ENCODE assay signal across 1 cellular context in the genomic region with DNA sequence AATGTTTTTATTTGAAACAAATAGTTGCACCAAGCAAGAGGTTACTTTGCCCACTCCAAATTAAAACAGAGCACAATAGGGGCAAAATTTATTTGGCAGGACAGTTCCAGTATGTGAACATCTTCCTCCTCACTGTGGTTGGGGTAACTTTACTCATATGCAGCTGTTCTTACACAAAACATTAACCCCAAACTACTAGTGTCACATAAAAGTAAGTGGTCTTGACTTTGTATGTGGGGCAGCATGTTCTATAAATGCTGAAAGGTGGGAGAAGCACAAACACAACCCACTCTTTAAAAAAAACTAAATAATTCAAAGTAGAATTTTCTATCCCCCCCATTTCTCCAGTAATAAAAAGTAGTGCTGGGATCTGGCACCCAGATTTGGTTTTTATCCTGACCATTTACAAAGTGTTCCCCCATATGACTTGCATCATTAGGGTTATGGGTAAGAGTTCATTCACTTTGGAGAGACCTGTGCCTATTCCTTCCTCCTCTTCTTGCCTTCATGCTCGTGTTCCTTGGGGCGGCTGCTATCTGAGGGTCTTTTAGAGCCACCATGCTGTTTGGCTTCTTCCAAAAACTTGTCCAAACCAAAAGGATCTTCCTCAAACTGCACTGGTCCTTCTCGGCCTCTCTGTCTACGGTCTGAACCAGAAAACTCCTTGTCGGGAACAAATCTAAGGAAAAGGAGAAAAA.
TF ChIP-seq lines count a peak whose summit lies in the region.

No MANE protein-coding gene starts in this region.

TF ChIP-seq in IMR-90, 13 proteins besides CTCF, POLR2A, EP300 and RAD21:
- TF ChIP-seq BHLHE40 (IDR thresholded peaks at IDR 0.05; ENCODE audit: low read depth, low read length) (no peak), RFX5 (IDR thresholded peaks at IDR 0.05; ENCODE audit: low read depth, low read length) (no peak), RCOR1 (IDR thresholded peaks at IDR 0.05; ENCODE audit: insufficient replicate concordance, low read length) (no peak)
